ENCODE assay signal across 8 cellular contexts in genomic region chr3:139111392-139112229, GRCh38.
A peak's percentile ranks its signal among the peaks of the same experiment; 100 is the strongest.
DNase-seq lines count a peak whose midpoint lies in the region; ATAC-seq and TF ChIP-seq lines count a peak whose summit lies in the region.

No MANE protein-coding gene starts in this region.

- peaks cover 6% of the 10 kb centered on the region for H3K27me3 Mint-ChIP-seq in WTC11 (ENCODE audit: low read depth)
- H3K27me3 Mint-ChIP-seq in central memory CD8-positive, alpha-beta T cell = peaks cover 12% of the 10 kb centered on the region

- in situ Hi-C loops in Caki2 (cut with HindIII; ENCODE audit: low pct_unique_long_range_greater_than_20kb, low sequenced_read_pairs) = loop anchor here (10.0 kb wide), 1 partner anchor 203 kb away; no protein-coding TSS in a partner anchor

- peak; percentile 63 for TF ChIP-seq CTCF in WTC11 (IDR thresholded peaks at IDR 0.05)

- no peaks in the 10 kb centered on the region for H3K9me3 Mint-ChIP-seq in WTC11
- H3K9me3 Mint-ChIP-seq in central memory CD8-positive, alpha-beta T cell = no peaks in the 10 kb centered on the region

- no peak overlapping the region for H3K27ac Mint-ChIP-seq in WTC11
- H3K27ac Mint-ChIP-seq in central memory CD8-positive, alpha-beta T cell (ENCODE audit: low read depth) = no peak overlapping the region

- H3K4me3 Mint-ChIP-seq in WTC11 = no peak overlapping the region
- no peak overlapping the region for H3K4me3 Mint-ChIP-seq in central memory CD8-positive, alpha-beta T cell

- no peaks in the 10 kb centered on the region; the same call in 1 of the 2 replicates for H3K27me3 ChIP-seq in H7 (ENCODE audit: control insufficient read depth, insufficient read depth, low read length)

- CTCF ChIA-PET in WTC11 (lab: Charles Lee) = interaction anchor here (0.5 to 5.4 kb wide), 52 partner anchors 9 to 569 kb away, joined by 3 to 43 read pairs (median 4); partner anchors contain the start of genes FOXL2 and FOXL2NB

- no peaks in the 10 kb centered on the region for H3K36me3 ChIP-seq in H7 (replicated peaks; ENCODE audit: control insufficient read depth, insufficient read depth, low read length)

- peak; percentile 84 for ATAC-seq in WTC11
- ATAC-seq in central memory CD8-positive, alpha-beta T cell (replicated peaks; ENCODE audit: extremely low read depth, poor library complexity, severe bottlenecking) = peak; percentile 45
- ATAC-seq in GM19467 (IDR thresholded peaks at IDR 0.05; ENCODE audit: unreplicated experiment) = no peak

- no peaks in the 10 kb centered on the region for H3K36me3 Mint-ChIP-seq in WTC11
- peaks cover 2% of the 10 kb centered on the region for H3K36me3 Mint-ChIP-seq in central memory CD8-positive, alpha-beta T cell (ENCODE audit: insufficient read depth)

- POLR2A ChIA-PET in WTC11 (lab: Charles Lee) = no interaction called here

- H3K4me3 ChIP-seq in H7 (ENCODE audit: insufficient read depth, low read depth, low read length) = no peak overlapping the region

- no peaks in the 10 kb centered on the region for H3K4me1 Mint-ChIP-seq in WTC11
- H3K4me1 Mint-ChIP-seq in central memory CD8-positive, alpha-beta T cell = peaks cover 22% of the 10 kb centered on the region

- peak; percentile 52 for DNase-seq in Caki2 (ENCODE audit: low read depth)
- peak; percentile 62 for DNase-seq in H7
- peak; percentile 24 for DNase-seq in NCI-H1694 treated with DMSO at 0.1 percent for 48 hours (lab: John Stamatoyannopoulos, UW)
- peak; percentile 76 for DNase-seq in WTC11 (ENCODE audit: low spot score)
- DNase-seq in central memory CD8-positive, alpha-beta T cell (ENCODE audit: low spot score in 2 of 2) = no peak
- DNase-seq in kidney glomerular epithelial cell (lab: John Stamatoyannopoulos, UW) = peak; percentile 57
- DNase-seq in stimulated activated CD4-positive, alpha-beta T cell treated with anti-CD3 and anti-CD28 coated beads, Interleukin-4, amount 100 ng/mL, for 1 hour = peak; percentile 57

TF ChIP-seq in WTC11, 78 proteins besides CTCF, POLR2A, EP300 and RAD21:
- TF ChIP-seq GTF2I (CRISPR knock-in tag; conservative IDR thresholded peaks at IDR 0.05) (0 out of 2 replicates have a peak, but pooled peaks have one; percentile 38), ESRRA (CRISPR knock-in tag; IDR thresholded peaks at IDR 0.05; ENCODE audit: borderline replicate concordance) (no peak), IRF1 (CRISPR knock-in tag; IDR thresholded peaks at IDR 0.05) (no peak)

Comparison
In these comparisons a context has a peak if more than half of its experiments do, and no peak if none do; other contexts are left out.
1. DNase-seq: peak in Caki2 (single experiment), H7 (single experiment), NCI-H1694 treated with DMSO at 0.1 percent for 48 hours (single experiment), WTC11 (single experiment), kidney glomerular epithelial cell (single experiment) and stimulated activated CD4-positive, alpha-beta T cell treated with anti-CD3 and anti-CD28 coated beads, Interleukin-4, amount 100 ng/mL, for 1 hour (single experiment); none in central memory CD8-positive, alpha-beta T cell (0 of 2).